In genomic region chr21:33682992-33683627, GRCh38 we compare ENCODE assay signal across 8 cellular contexts. TPM values are rescaled to one million over a fixed set of nuclear protein-coding genes. Genes with fewer than 3 reads are reported as not detected.
A peak's percentile ranks its signal among the peaks of the same experiment; 100 is the strongest.
DNase-seq lines count a peak whose midpoint lies in the region; ATAC-seq and TF ChIP-seq lines count a peak whose summit lies in the region.
"Had no signal": no experiment of that assay in that cellular context is flagged by ENCODE, and none has a peak within 500 bp of the region (broad histone marks: within the 10 kb centered on the region; RNA-seq: fewer than 3 reads in every experiment).

No MANE protein-coding gene starts in this region.

- peak; percentile 27 for DNase-seq in HFF-Myc (ENCODE audit: extremely low read depth, low read depth)
- DNase-seq in SW 1271 (lab: John Stamatoyannopoulos, UW) = peak; percentile 64 to 83
- peak; percentile 84 for DNase-seq in fibroblast of villous mesenchyme (ENCODE audit: low read depth)
- no peak for DNase-seq in suprapubic skin (ENCODE audit: low spot score in 2 of 2)
- no peak for DNase-seq in NCI-H748 treated with DMSO at 0.1 percent for 48 hours (lab: John Stamatoyannopoulos, UW)
- DNase-seq: naive thymus-derived CD8-positive, alpha-beta T cell had no signal

- no peaks in the 10 kb centered on the region for H3K36me3 ChIP-seq in suprapubic skin

- H3K27ac ChIP-seq in suprapubic skin = peak overlapping the region; percentile 68

- 63% methylated on average over 4 of the region's 4 CpGs for WGBS in suprapubic skin

- H3K9me3 ChIP-seq in suprapubic skin = no peaks in the 10 kb centered on the region

- TF ChIP-seq CTCF in HFF-Myc (IDR thresholded peaks at IDR 0.05; ENCODE audit: low read depth, low read length, missing control alignments) (no peak), fibroblast of villous mesenchyme (IDR thresholded peaks at IDR 0.05; ENCODE audit: insufficient read depth, low read depth, low read length) (no peak), suprapubic skin (IDR thresholded peaks at IDR 0.05) (no peak)

- no peak for ATAC-seq in GM21576 (IDR thresholded peaks at IDR 0.05; ENCODE audit: unreplicated experiment)
- no peak for ATAC-seq in HG03175 (IDR thresholded peaks at IDR 0.05; ENCODE audit: unreplicated experiment)
- ATAC-seq: naive thymus-derived CD8-positive, alpha-beta T cell had no signal

- peaks cover 46% of the 10 kb centered on the region for H3K4me1 ChIP-seq in suprapubic skin

- H3K27me3 ChIP-seq in suprapubic skin = no peaks in the 10 kb centered on the region

- H3K4me3 ChIP-seq in HFF-Myc (replicated peaks; ENCODE audit: low read depth, low read length) (no peak overlapping the region), fibroblast of villous mesenchyme (ENCODE audit: low read depth, low read length) (no peak overlapping the region), suprapubic skin (no peak overlapping the region)

- no peak for TF ChIP-seq POLR2A in suprapubic skin (IDR thresholded peaks at IDR 0.05)

- no peak for TF ChIP-seq EP300 in suprapubic skin (IDR thresholded peaks at IDR 0.05)

RNA-seq across cellular contexts. Expression of gene ITSN1, which starts 40.8 kb away (rescaled TPM):
- total RNA-seq in fibroblast of villous mesenchyme (43.2 and 57.0 TPM in 2 replicates), suprapubic skin (10 to 100 TPM; 23.8 to 53.3 (median 35.2) TPM)

RNA-seq across cellular contexts. Expression of gene CRYZL1, which starts 41.6 kb away (rescaled TPM):
- total RNA-seq in fibroblast of villous mesenchyme = 20.0 and 28.1 TPM in 2 replicates
- total RNA-seq in suprapubic skin = 10 to 100 TPM; 13.8 to 99.7 (median 23.7) TPM

Comparison
In these comparisons a context has a peak if more than half of its experiments do, and no peak if none do; other contexts are left out.
1. DNase-seq: peak in HFF-Myc (single experiment), SW 1271 (2 of 2) and fibroblast of villous mesenchyme (single experiment); none in suprapubic skin (0 of 2) and NCI-H748 treated with DMSO at 0.1 percent for 48 hours (single experiment).